In genomic region chr14:34034447-34035176, GRCh38 we compare ENCODE assay signal across 1 cellular context.
TF ChIP-seq lines count a peak whose summit lies in the region.

No MANE protein-coding gene starts in this region.

TF ChIP-seq in HepG2, 621 proteins besides CTCF, POLR2A, EP300 and RAD21 (continued from another document and continues in another):
- TF ChIP-seq BCL3 (CRISPR knock-in tag; IDR thresholded peaks at IDR 0.05) (0 out of 2 replicates have a peak, but pooled peaks have one; percentile 9), ZNF678 (CRISPR knock-in tag; IDR thresholded peaks at IDR 0.05) (0 out of 2 replicates have a peak, but pooled peaks have one; percentile 68), ZSCAN25 (CRISPR knock-in tag; IDR thresholded peaks at IDR 0.05) (no peak), ZNF598 (CRISPR knock-in tag; IDR thresholded peaks at IDR 0.05; ENCODE audit: borderline replicate concordance) (0 out of 2 replicates have a peak, but pooled peaks have one; percentile 8), SP5 (CRISPR knock-in tag; IDR thresholded peaks at IDR 0.05; ENCODE audit: borderline replicate concordance, low read depth) (0 out of 2 replicates have a peak, but pooled peaks have one; percentile 9), ZNF619 (CRISPR knock-in tag; IDR thresholded peaks at IDR 0.05) (peak; percentile 38; the same call in 1 of the 2 replicates), SNAPC4 (CRISPR knock-in tag; IDR thresholded peaks at IDR 0.05) (peak; percentile 1), FOSL2 (CRISPR knock-in tag; IDR thresholded peaks at IDR 0.05) (no peak), CREM (IDR thresholded peaks at IDR 0.05) (no peak), CREM (CRISPR knock-in tag; IDR thresholded peaks at IDR 0.05) (no peak), NFATC3 (CRISPR knock-in tag; IDR thresholded peaks at IDR 0.05) (0 out of 2 replicates have a peak, but pooled peaks have one; percentile 58), HMGXB4 (CRISPR knock-in tag; IDR thresholded peaks at IDR 0.05; ENCODE audit: borderline replicate concordance in 1 of 2, low read depth in 1 of 2) (peak in 1 of 2 experiments; percentile 56; a peak in 2 of 4 replicates), ELF4 (CRISPR knock-in tag; IDR thresholded peaks at IDR 0.05; ENCODE audit: borderline replicate concordance) (0 out of 2 replicates have a peak, but pooled peaks have one; percentile 6), ZNF780A (CRISPR knock-in tag; IDR thresholded peaks at IDR 0.05) (peak; percentile 88), AKAP8 (CRISPR knock-in tag; IDR thresholded peaks at IDR 0.05) (0 out of 2 replicates have a peak, but pooled peaks have one; percentile 11), TCF12 (IDR thresholded peaks at IDR 0.05) (no peak), TCF12 (CRISPR knock-in tag; IDR thresholded peaks at IDR 0.05) (no peak), ZBTB3 (CRISPR knock-in tag; IDR thresholded peaks at IDR 0.05; ENCODE audit: borderline replicate concordance, low read depth) (0 out of 2 replicates have a peak, but pooled peaks have one; percentile 26), ZC3H13 (CRISPR knock-in tag; IDR thresholded peaks at IDR 0.05) (peak; percentile 87), CC2D1A (CRISPR knock-in tag; IDR thresholded peaks at IDR 0.05) (0 out of 2 replicates have a peak, but pooled peaks have one; percentile 81), ARNTL (CRISPR knock-in tag; IDR thresholded peaks at IDR 0.05) (0 out of 2 replicates have a peak, but pooled peaks have one; percentile 50), ZNF782 (CRISPR knock-in tag; IDR thresholded peaks at IDR 0.05; ENCODE audit: borderline replicate concordance) (peak; percentile 46; the same call in 1 of the 2 replicates), ZNF646 (CRISPR knock-in tag; IDR thresholded peaks at IDR 0.05) (no peak), PAWR (CRISPR knock-in tag; IDR thresholded peaks at IDR 0.05; ENCODE audit: borderline replicate concordance) (0 out of 2 replicates have a peak, but pooled peaks have one; percentile 58), ZNF775 (CRISPR knock-in tag; IDR thresholded peaks at IDR 0.05; ENCODE audit: borderline replicate concordance) (peak; percentile 28; the same call in 1 of the 2 replicates), PITX1 (CRISPR knock-in tag; IDR thresholded peaks at IDR 0.05) (peak; percentile 44; the same call in 1 of the 2 replicates), MZF1 (CRISPR knock-in tag; IDR thresholded peaks at IDR 0.05; ENCODE audit: borderline replicate concordance) (peak; percentile 75; the same call in 1 of the 2 replicates), ZKSCAN5 (CRISPR knock-in tag; IDR thresholded peaks at IDR 0.05) (peak; percentile 55; the same call in 1 of the 2 replicates)
- TF ChIP-seq, protein P1, sequence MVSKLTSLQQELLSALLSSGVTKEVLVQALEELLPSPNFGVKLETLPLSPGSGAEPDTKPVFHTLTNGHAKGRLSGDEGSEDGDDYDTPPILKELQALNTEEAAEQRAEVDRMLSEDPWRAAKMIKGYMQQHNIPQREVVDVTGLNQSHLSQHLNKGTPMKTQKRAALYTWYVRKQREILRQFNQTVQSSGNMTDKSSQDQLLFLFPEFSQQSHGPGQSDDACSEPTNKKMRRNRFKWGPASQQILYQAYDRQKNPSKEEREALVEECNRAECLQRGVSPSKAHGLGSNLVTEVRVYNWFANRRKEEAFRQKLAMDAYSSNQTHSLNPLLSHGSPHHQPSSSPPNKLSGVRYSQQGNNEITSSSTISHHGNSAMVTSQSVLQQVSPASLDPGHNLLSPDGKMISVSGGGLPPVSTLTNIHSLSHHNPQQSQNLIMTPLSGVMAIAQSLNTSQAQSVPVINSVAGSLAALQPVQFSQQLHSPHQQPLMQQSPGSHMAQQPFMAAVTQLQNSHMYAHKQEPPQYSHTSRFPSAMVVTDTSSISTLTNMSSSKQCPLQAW (CRISPR knock-in tag; IDR thresholded peaks at IDR 0.05): peak; percentile 59; the same call in 1 of the 2 replicates
- TF ChIP-seq, protein P2, sequence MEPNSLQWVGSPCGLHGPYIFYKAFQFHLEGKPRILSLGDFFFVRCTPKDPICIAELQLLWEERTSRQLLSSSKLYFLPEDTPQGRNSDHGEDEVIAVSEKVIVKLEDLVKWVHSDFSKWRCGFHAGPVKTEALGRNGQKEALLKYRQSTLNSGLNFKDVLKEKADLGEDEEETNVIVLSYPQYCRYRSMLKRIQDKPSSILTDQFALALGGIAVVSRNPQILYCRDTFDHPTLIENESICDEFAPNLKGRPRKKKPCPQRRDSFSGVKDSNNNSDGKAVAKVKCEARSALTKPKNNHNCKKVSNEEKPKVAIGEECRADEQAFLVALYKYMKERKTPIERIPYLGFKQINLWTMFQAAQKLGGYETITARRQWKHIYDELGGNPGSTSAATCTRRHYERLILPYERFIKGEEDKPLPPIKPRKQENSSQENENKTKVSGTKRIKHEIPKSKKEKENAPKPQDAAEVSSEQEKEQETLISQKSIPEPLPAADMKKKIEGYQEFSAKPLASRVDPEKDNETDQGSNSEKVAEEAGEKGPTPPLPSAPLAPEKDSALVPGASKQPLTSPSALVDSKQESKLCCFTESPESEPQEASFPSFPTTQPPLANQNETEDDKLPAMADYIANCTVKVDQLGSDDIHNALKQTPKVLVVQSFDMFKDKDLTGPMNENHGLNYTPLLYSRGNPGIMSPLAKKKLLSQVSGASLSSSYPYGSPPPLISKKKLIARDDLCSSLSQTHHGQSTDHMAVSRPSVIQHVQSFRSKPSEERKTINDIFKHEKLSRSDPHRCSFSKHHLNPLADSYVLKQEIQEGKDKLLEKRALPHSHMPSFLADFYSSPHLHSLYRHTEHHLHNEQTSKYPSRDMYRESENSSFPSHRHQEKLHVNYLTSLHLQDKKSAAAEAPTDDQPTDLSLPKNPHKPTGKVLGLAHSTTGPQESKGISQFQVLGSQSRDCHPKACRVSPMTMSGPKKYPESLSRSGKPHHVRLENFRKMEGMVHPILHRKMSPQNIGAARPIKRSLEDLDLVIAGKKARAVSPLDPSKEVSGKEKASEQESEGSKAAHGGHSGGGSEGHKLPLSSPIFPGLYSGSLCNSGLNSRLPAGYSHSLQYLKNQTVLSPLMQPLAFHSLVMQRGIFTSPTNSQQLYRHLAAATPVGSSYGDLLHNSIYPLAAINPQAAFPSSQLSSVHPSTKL (CRISPR knock-in tag; IDR thresholded peaks at IDR 0.05): no peak
- TF ChIP-seq, protein P3, sequence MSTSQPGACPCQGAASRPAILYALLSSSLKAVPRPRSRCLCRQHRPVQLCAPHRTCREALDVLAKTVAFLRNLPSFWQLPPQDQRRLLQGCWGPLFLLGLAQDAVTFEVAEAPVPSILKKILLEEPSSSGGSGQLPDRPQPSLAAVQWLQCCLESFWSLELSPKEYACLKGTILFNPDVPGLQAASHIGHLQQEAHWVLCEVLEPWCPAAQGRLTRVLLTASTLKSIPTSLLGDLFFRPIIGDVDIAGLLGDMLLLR (CRISPR knock-in tag; IDR thresholded peaks at IDR 0.05): 0 out of 2 replicates have a peak, but pooled peaks have one; percentile 14
- TF ChIP-seq, protein P4, sequence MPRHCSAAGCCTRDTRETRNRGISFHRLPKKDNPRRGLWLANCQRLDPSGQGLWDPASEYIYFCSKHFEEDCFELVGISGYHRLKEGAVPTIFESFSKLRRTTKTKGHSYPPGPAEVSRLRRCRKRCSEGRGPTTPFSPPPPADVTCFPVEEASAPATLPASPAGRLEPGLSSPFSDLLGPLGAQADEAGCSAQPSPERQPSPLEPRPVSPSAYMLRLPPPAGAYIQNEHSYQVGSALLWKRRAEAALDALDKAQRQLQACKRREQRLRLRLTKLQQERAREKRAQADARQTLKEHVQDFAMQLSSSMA (CRISPR knock-in tag; IDR thresholded peaks at IDR 0.05): peak; percentile 74; the same call in 1 of the 2 replicates
